1 cellular context compared by ENCODE assay signal in genomic region chr9:124411514-124412227, GRCh38.
TF ChIP-seq lines count a peak whose summit lies in the region.

No MANE protein-coding gene starts in this region.

TF ChIP-seq in endothelial cell of umbilical vein, 7 proteins besides CTCF, POLR2A, EP300 and RAD21:
- TF ChIP-seq, protein P1, sequence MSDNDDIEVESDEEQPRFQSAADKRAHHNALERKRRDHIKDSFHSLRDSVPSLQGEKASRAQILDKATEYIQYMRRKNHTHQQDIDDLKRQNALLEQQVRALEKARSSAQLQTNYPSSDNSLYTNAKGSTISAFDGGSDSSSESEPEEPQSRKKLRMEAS (IDR thresholded peaks at IDR 0.05; ENCODE audit: insufficient read depth, insufficient read length) = no peak
- TF ChIP-seq MYC (IDR thresholded peaks at IDR 0.05; ENCODE audit: low read depth, low read length) (no peak), GATA2 (IDR thresholded peaks at IDR 0.05; ENCODE audit: insufficient read depth, insufficient read length, low read depth, low read length) (no peak), POLR2AphosphoS5 (IDR thresholded peaks at IDR 0.05; ENCODE audit: insufficient read depth, low read depth, low read length) (no peak), FOS (IDR thresholded peaks at IDR 0.05; ENCODE audit: borderline replicate concordance, insufficient read depth, low read length) (peak; percentile 76), JUN (IDR thresholded peaks at IDR 0.05; ENCODE audit: borderline replicate concordance, insufficient read depth, insufficient read length, low read depth) (peak; percentile 78), EZH2 (IDR thresholded peaks at IDR 0.05; ENCODE audit: borderline replicate concordance, low read depth, low read length, severe bottlenecking) (no peak)
